In the genomic region with DNA sequence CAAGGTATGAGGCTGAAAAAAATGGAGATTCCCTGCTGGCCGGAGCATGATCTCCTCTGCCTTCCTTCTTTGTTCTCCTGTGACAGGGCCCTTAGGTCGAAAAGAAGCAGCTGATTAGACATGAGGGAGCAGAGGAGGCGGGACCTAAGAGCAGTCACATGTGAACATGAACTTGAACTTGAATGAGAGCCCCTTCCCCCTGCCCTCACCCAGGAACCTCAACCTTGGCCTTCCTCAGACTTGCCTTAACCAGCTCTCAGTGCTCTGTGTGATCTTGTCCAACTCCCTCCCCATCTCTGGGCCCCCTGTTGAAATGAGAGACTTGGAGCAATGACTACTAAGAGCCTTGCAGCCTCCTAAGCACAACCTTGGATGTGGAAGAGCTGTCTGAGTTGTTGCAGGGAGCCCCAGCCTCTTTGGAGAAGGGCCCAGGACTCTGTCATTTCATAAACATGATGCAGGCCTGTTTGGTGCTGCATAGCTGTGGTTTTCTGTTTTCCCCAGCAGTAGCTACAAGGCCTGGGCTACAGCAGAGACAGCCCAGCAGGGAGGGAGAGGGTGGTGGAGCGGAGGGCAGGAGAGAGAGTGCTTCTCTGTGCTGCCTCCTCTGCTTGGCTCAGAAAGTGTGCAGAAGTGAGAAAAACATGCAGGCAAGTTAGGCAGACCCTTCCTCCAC, we compare ENCODE assay signal across 8 cellular contexts.
A peak's percentile ranks its signal among the peaks of the same experiment; 100 is the strongest.
DNase-seq lines count a peak whose midpoint lies in the region; ATAC-seq, FAIRE-seq and TF ChIP-seq lines count a peak whose summit lies in the region.

No MANE protein-coding gene starts in this region.

- H3F3A ChIP-seq in smooth muscle cell (ENCODE audit: low read depth), result peaks cover 7% of the 10 kb centered on the region

- H3K9me3 ChIP-seq in astrocyte (ENCODE audit: insufficient read depth, low read depth, low read length) (no peaks in the 10 kb centered on the region), smooth muscle cell (replicated peaks; ENCODE audit: low read depth) (no peaks in the 10 kb centered on the region), T-helper 17 cell (ENCODE audit: control insufficient read depth, low read length, poor library complexity, severe bottlenecking) (no peaks in the 10 kb centered on the region)

- peaks cover 7% of the 10 kb centered on the region for H3K9me3 Mint-ChIP-seq in astrocyte (ENCODE audit: unreplicated experiment)

- WGBS in smooth muscle cell (ENCODE audit: low lambda C conversion rate), result 24% methylated on average over 4 of the region's 4 CpGs

- no peaks in the 10 kb centered on the region for H3K36me3 Mint-ChIP-seq in astrocyte (ENCODE audit: low read depth, unreplicated experiment)
- peaks cover 2% of the 10 kb centered on the region for H3K36me3 Mint-ChIP-seq in T-helper 17 cell (ENCODE audit: low read depth)

- peaks cover 19% of the 10 kb centered on the region for H3K4me1 Mint-ChIP-seq in astrocyte (ENCODE audit: low read depth, unreplicated experiment)
- peaks cover 3% of the 10 kb centered on the region for H3K4me1 Mint-ChIP-seq in T-helper 17 cell

- H4K20me1 ChIP-seq in astrocyte (ENCODE audit: insufficient read depth, low read length) (no peaks in the 10 kb centered on the region), smooth muscle cell (ENCODE audit: low read depth) (no peaks in the 10 kb centered on the region)

- TF ChIP-seq CTCF in astrocyte (IDR thresholded peaks at IDR 0.05; ENCODE audit: insufficient read depth, low read depth, low read length) (no peak), smooth muscle cell (IDR thresholded peaks at IDR 0.05; ENCODE audit: borderline replicate concordance, insufficient read depth, poor library complexity, severe bottlenecking) (no peak)

- H3K36me3 ChIP-seq in astrocyte (ENCODE audit: insufficient read depth, low read length) (no peaks in the 10 kb centered on the region), smooth muscle cell (ENCODE audit: low read depth) (no peaks in the 10 kb centered on the region)

- H3K4me2 ChIP-seq in astrocyte (ENCODE audit: low read length) (peak overlapping the region; percentile 60), smooth muscle cell (peak overlapping the region; percentile 49)

- FAIRE-seq in astrocyte (lab: Jason Lieb, UNC), result peak; percentile 89

- no peak overlapping the region for H3K4me3 Mint-ChIP-seq in astrocyte (ENCODE audit: unreplicated experiment)
- H3K4me3 Mint-ChIP-seq in T-helper 17 cell, result no peak overlapping the region

- H3K27ac Mint-ChIP-seq in astrocyte (ENCODE audit: unreplicated experiment) (peak overlapping the region; percentile 83), T-helper 17 cell (no peak overlapping the region)

- DNase-seq in GOT3 (lab: John Stamatoyannopoulos, UW) (peak; percentile 36), astrocyte (ENCODE audit: low read depth) (peak; percentile 97), iPS-NIHi7 (ENCODE audit: extremely low spot score) (peak; percentile 51), smooth muscle cell (lab: John Stamatoyannopoulos, UW; ENCODE audit: unreplicated experiment) (peak; percentile 33), RPMI8226 (no peak), NOMO-1 (lab: John Stamatoyannopoulos, UW; ENCODE audit: unreplicated experiment in 2 of 2) (no peak), T-helper 17 cell (no peak)
- no peak for DNase-seq in central memory CD4-positive, alpha-beta T cell

- no peak overlapping the region for H3K9ac ChIP-seq in astrocyte (ENCODE audit: low read length)
- no peak overlapping the region for H3K9ac ChIP-seq in smooth muscle cell (ENCODE audit: low read depth)

- peaks cover 31% of the 10 kb centered on the region for H3K27me3 Mint-ChIP-seq in astrocyte (ENCODE audit: low read depth, unreplicated experiment)
- H3K27me3 Mint-ChIP-seq in T-helper 17 cell, result no peaks in the 10 kb centered on the region

- H3K27ac ChIP-seq in astrocyte (ENCODE audit: low read depth, low read length) (no peak overlapping the region), smooth muscle cell (ENCODE audit: low read depth) (peak overlapping the region; percentile 59)

- H3K4me3 ChIP-seq in astrocyte (ENCODE audit: insufficient read depth, low read depth, low read length) (no peak overlapping the region), smooth muscle cell (no peak overlapping the region)

- H3K4me1 ChIP-seq in astrocyte (ENCODE audit: insufficient read depth, low read length), result peaks cover 17% of the 10 kb centered on the region
- H3K4me1 ChIP-seq in smooth muscle cell (ENCODE audit: low read depth), result no peaks in the 10 kb centered on the region

- H3K79me2 ChIP-seq in astrocyte (ENCODE audit: insufficient read depth, low read length) (no peaks in the 10 kb centered on the region), smooth muscle cell (ENCODE audit: low read depth) (no peaks in the 10 kb centered on the region)

- H3K27me3 ChIP-seq in astrocyte (ENCODE audit: insufficient read depth, low read length) (peaks cover 8% of the 10 kb centered on the region), smooth muscle cell (ENCODE audit: low read depth) (no peaks in the 10 kb centered on the region)

- H2AFZ ChIP-seq in astrocyte (ENCODE audit: low read depth, low read length), result peak overlapping the region; percentile 39
- H2AFZ ChIP-seq in smooth muscle cell (ENCODE audit: low read depth), result no peak overlapping the region

- no peak for ATAC-seq in T-helper 17 cell

Comparison
In these comparisons a context has a peak if more than half of its experiments do, and no peak if none do; other contexts are left out.
1. DNase-seq: peak in GOT3 (single experiment), astrocyte (single experiment), iPS-NIHi7 (single experiment) and smooth muscle cell (single experiment); none in RPMI8226 (single experiment), central memory CD4-positive, alpha-beta T cell (single experiment), NOMO-1 (0 of 2) and T-helper 17 cell (0 of 3).